Comparison of ENCODE assay signal across 32 cellular contexts in genomic region chr5:145233461-145233860, GRCh38.
"Had no signal": no experiment of that assay in that cellular context is flagged by ENCODE, and none has a peak within 500 bp of the region (broad histone marks: within the 10 kb centered on the region; RNA-seq: fewer than 3 reads in every experiment).

No MANE protein-coding gene starts in this region.

- H3K27ac ChIP-seq: brain microvascular endothelial cell, esophagus muscularis mucosa, foreskin keratinocyte, gastrocnemius medialis, WERI-Rb-1 had no signal

- H3K4me1 ChIP-seq: esophagus muscularis mucosa, foreskin keratinocyte, gastrocnemius medialis had no signal

- H3K9me3 ChIP-seq: esophagus muscularis mucosa, gastrocnemius medialis had no signal

- DNase-seq: activated B cell treated with CpG ODN at 0.5 μM for 24 hours; activated CD4-positive, alpha-beta T cell treated with anti-CD3 and anti-CD28 coated beads for 48 hours; activated CD4-positive, alpha-beta T cell treated with anti-CD3 and anti-CD28 coated beads, Interleukin-2, amount 50 U/mL, for 1 hour; activated CD4-positive, alpha-beta T cell treated with anti-CD3 and anti-CD28 coated beads, Interleukin-2, amount 50 U/mL, for 48 hours; activated CD8-positive, alpha-beta memory T cell treated with anti-CD3 and anti-CD28 coated beads for 24 hours; activated CD8-positive, alpha-beta T cell treated with anti-CD3 and anti-CD28 coated beads for 36 hours; activated effector memory CD4-positive, alpha-beta T cell treated with Interleukin-2 at 50 U/mL for 16 hours; activated gamma-delta T cell treated with Interleukin-2 at 50 U/mL for 16 hours; activated naive CD4-positive, alpha-beta T cell treated with anti-CD3 and anti-CD28 coated beads, Interleukin-2, amount 50 U/mL, for 16 hours; activated naive CD4-positive, alpha-beta T cell treated with Interleukin-2 at 50 U/mL for 16 hours; activated T-cell treated with anti-CD3 and anti-CD28 coated beads, Interleukin-2, amount 50 U/mL, for 4 hours; amniotic stem cell; anterior cingulate cortex; brain microvascular endothelial cell; caudate nucleus; cortex of kidney; dermis blood vessel endothelial cell; effector CD4-positive, alpha-beta T cell; effector memory CD8-positive, alpha-beta T cell; erythroblast; foreskin keratinocyte; gastrocnemius medialis; glutamatergic neuron; T-helper 1 cell; T-helper 17 cell; T1000; WERI-Rb-1 had no signal

- ATAC-seq: activated CD4-positive, CD25-positive, alpha-beta regulatory T cell treated with anti-CD3 and anti-CD28 coated beads, Interleukin-2, amount 50 U/mL, for 24 hours; activated CD8-positive, alpha-beta T cell treated with anti-CD3 and anti-CD28 coated beads for 36 hours; activated T-cell treated with anti-CD3 and anti-CD28 coated beads, Interleukin-2, amount 50 U/mL, for 4 hours; activated T-helper 17 cell treated with anti-CD3 and anti-CD28 coated beads, Interleukin-2, amount 50 U/mL, for 72 hours; effector memory CD8-positive, alpha-beta T cell; foreskin keratinocyte; gastrocnemius medialis; T-helper 17 cell had no signal

- H3K4me3 ChIP-seq: esophagus muscularis mucosa, gastrocnemius medialis had no signal

- FAIRE-seq: astrocyte, colon had no signal

- H3K36me3 ChIP-seq: brain microvascular endothelial cell, esophagus muscularis mucosa, gastrocnemius medialis, WERI-Rb-1 had no signal

- H3K27me3 ChIP-seq: brain microvascular endothelial cell, esophagus muscularis mucosa, foreskin keratinocyte, gastrocnemius medialis had no signal
